Comparison of ENCODE assay signal across 17 cellular contexts in genomic region chr3:109773006-109773405, GRCh38.
DNase-seq lines count a peak whose midpoint lies in the region; ATAC-seq and TF ChIP-seq lines count a peak whose summit lies in the region.
"Had no signal": no experiment of that assay in that cellular context is flagged by ENCODE, and none has a peak within 500 bp of the region (broad histone marks: within the 10 kb centered on the region; RNA-seq: fewer than 3 reads in every experiment).

No MANE protein-coding gene starts in this region.

- H3K14ac ChIP-seq in IMR-90 (replicated peaks; ENCODE audit: low read depth, low read length) = 0 out of 2 replicates have a peak overlapping the region, but pooled peaks have one; percentile 44

- no peak overlapping the region for H3K27ac ChIP-seq in IMR-90 (ENCODE audit: insufficient read depth, low read length)
- no peak overlapping the region for H3K27ac ChIP-seq in SK-N-MC

- H3K23ac ChIP-seq in IMR-90 (ENCODE audit: low read depth, low read length) = no peak overlapping the region

- no peak overlapping the region; the same call in 1 of the 2 replicates for H3K56ac ChIP-seq in IMR-90 (ENCODE audit: extremely low read depth, insufficient read depth, low read length)

- H2AK9ac ChIP-seq in IMR-90 (replicated peaks; ENCODE audit: low read depth, low read length, poor library complexity) = no peak overlapping the region

- H2BK20ac ChIP-seq in IMR-90 (ENCODE audit: low read depth, low read length) = no peak overlapping the region

- intact Hi-C loops in IMR-90 (cut with micrococcal nuclease) = no loop called here

- no peak overlapping the region for H3K18ac ChIP-seq in IMR-90 (ENCODE audit: low read depth, low read length)

- no peak for TF ChIP-seq RAD21 in IMR-90 (IDR thresholded peaks at IDR 0.05; ENCODE audit: low read length)

- H4K5ac ChIP-seq in IMR-90 (ENCODE audit: low read depth, low read length) = no peak overlapping the region

- no peaks in the 10 kb centered on the region for H3K27me3 ChIP-seq in IMR-90 (ENCODE audit: control insufficient read depth, insufficient read depth, low read length)

- H3K4me2 ChIP-seq in IMR-90 (ENCODE audit: low read depth, low read length) = no peak overlapping the region

- CTCF ChIA-PET in IMR-90 (lab: Yijun Ruan, JAX) = interaction anchor here (0.6 kb wide), 1 partner anchor 1428 kb away, joined by 4 read pairs; no protein-coding TSS in a partner anchor

- no peak overlapping the region for H3K9ac ChIP-seq in IMR-90 (ENCODE audit: low read depth, low read length)
- no peak overlapping the region for H3K9ac ChIP-seq in SK-N-MC (ENCODE audit: insufficient read length)

- H4K91ac ChIP-seq in IMR-90 (ENCODE audit: insufficient read depth, low read depth, low read length) = no peak overlapping the region

- H3K4ac ChIP-seq in IMR-90 (ENCODE audit: low read depth, low read length) = no peak overlapping the region

- ATAC-seq in IMR-90 (ENCODE audit: low read depth) (0 out of 2 replicates have a peak, but pooled peaks have one; percentile 37), esophagus mucosa (no peak), GM21381 (IDR thresholded peaks at IDR 0.05; ENCODE audit: unreplicated experiment) (no peak)
- ATAC-seq: SK-N-SH treated with all-trans-retinoic acid at 6 μM for 48 hours had no signal

- no peaks in the 10 kb centered on the region for H3K79me1 ChIP-seq in IMR-90 (ENCODE audit: low read depth in 1 of 2, low read length in 2 of 2)

- no peaks in the 10 kb centered on the region for H4K20me1 ChIP-seq in IMR-90 (ENCODE audit: insufficient read depth, low read length)

- DNase-seq in IMR-90 = peak; percentile 5
- peak; percentile 85 for DNase-seq in NCI-H748 (lab: John Stamatoyannopoulos, UW; ENCODE audit: unreplicated experiment)
- no peak for DNase-seq in SK-N-MC (ENCODE audit: low read depth, low spot score)
- DNase-seq in myocyte (ENCODE audit: low read depth) = peak; percentile 28
- DNase-seq in stimulated activated CD4-positive, alpha-beta T cell treated with anti-CD3 and anti-CD28 coated beads, Interleukin-15, amount 100 ng/mL, for 24 hours = no peak
- no peak for DNase-seq in NOMO-1 treated with dmso at 0.1 percent for 144 hours (lab: John Stamatoyannopoulos, UW; ENCODE audit: unreplicated experiment)
- DNase-seq: DMS153, EL, H7, Kasumi-1, NCI-H1436 treated with DMSO at 0.1 percent for 48 hours, NCI-H2107, NCI-H446 treated with DMSO at 0.1 percent for 48 hours, Right ventricle myocardium superior had no signal

- H3K4me1 ChIP-seq in IMR-90 (ENCODE audit: control insufficient read depth, insufficient read depth, low read length) = no peaks in the 10 kb centered on the region

- dilution Hi-C loops in IMR-90 (cut with HindIII; ENCODE audit: low sequenced_read_pairs, unreplicated experiment) = no loop called here

- no peak overlapping the region for H2BK5ac ChIP-seq in IMR-90 (ENCODE audit: low read depth, low read length, poor library complexity, severe bottlenecking)

- no peak overlapping the region for H2AFZ ChIP-seq in IMR-90 (replicated peaks; ENCODE audit: low read length, poor library complexity)

- H2BK120ac ChIP-seq in IMR-90 (ENCODE audit: low read depth, low read length) = no peak overlapping the region

- no peaks in the 10 kb centered on the region for H3K9me1 ChIP-seq in IMR-90 (ENCODE audit: insufficient read depth, low read length)

- H3K36me3 ChIP-seq in IMR-90 (ENCODE audit: control insufficient read depth, insufficient read depth, low read length) (no peaks in the 10 kb centered on the region), SK-N-MC (ENCODE audit: insufficient read depth, low read length) (no peaks in the 10 kb centered on the region)

- H2AK5ac ChIP-seq in IMR-90 (ENCODE audit: low read depth, low read length) = no peak overlapping the region

- POLR2A ChIA-PET in IMR-90 (lab: Charles Lee; ENCODE audit: unreplicated experiment) = interaction anchor here (0.5 kb wide), 1 partner anchor 14 kb away, joined by 3 read pairs; no protein-coding TSS in a partner anchor

- H2BK15ac ChIP-seq in IMR-90 (ENCODE audit: low read depth, low read length) = no peak overlapping the region

- H3K9me3 ChIP-seq in IMR-90 (ENCODE audit: control insufficient read depth, insufficient read depth, low read length) (no peaks in the 10 kb centered on the region), SK-N-MC (ENCODE audit: low read depth, low read length) (no peaks in the 10 kb centered on the region)

- no CpG with 5 or more reads among the region's 1 CpG for WGBS in IMR-90 (ENCODE audit: extremely low coverage in 2 of 2, insufficient read length in 1 of 2), 2 experiments

- TF ChIP-seq POLR2A in IMR-90 (IDR thresholded peaks at IDR 0.05; ENCODE audit: low read depth, low read length) = no peak

- no peak for TF ChIP-seq CTCF in IMR-90 (conservative IDR thresholded peaks at IDR 0.05; ENCODE audit: low read depth, low read length)

- in situ Hi-C loops in IMR-90 (cut with MboI; ENCODE audit: low sequenced_read_pairs) = no loop called here

- H3K4me3 ChIP-seq in IMR-90 (ENCODE audit: insufficient read depth, low read depth, low read length) = no peak overlapping the region
- peak overlapping the region; percentile 12; the same call in 1 of the 2 replicates for H3K4me3 ChIP-seq in SK-N-MC

- H4K8ac ChIP-seq in IMR-90 (ENCODE audit: low read depth in 2 of 2, low read length in 2 of 2) = no peak overlapping the region

- no TSS peak for BruUV-seq in IMR-90 (replicated peaks; lab: Mats Ljungman, UMichigan)

TF ChIP-seq in IMR-90, 13 proteins besides CTCF, POLR2A, EP300 and RAD21:
- TF ChIP-seq SMC3 (IDR thresholded peaks at IDR 0.05; ENCODE audit: low read depth, low read length) (no peak), RCOR1 (IDR thresholded peaks at IDR 0.05; ENCODE audit: insufficient replicate concordance, low read length) (no peak), BHLHE40 (IDR thresholded peaks at IDR 0.05; ENCODE audit: low read depth, low read length) (no peak), FOS (IDR thresholded peaks at IDR 0.05; ENCODE audit: low read depth, low read length) (no peak), MAZ (IDR thresholded peaks at IDR 0.05; ENCODE audit: borderline replicate concordance, low read depth, low read length) (no peak), USF2 (IDR thresholded peaks at IDR 0.05; ENCODE audit: low read depth, low read length) (no peak), ELK1 (IDR thresholded peaks at IDR 0.05; ENCODE audit: borderline replicate concordance, low read depth, low read length) (no peak), CEBPB (IDR thresholded peaks at IDR 0.05; ENCODE audit: low read depth, low read length) (no peak), RFX5 (IDR thresholded peaks at IDR 0.05; ENCODE audit: low read depth, low read length) (no peak), MAFK (IDR thresholded peaks at IDR 0.05; ENCODE audit: low read depth, low read length) (no peak), CHD1 (IDR thresholded peaks at IDR 0.05; ENCODE audit: low read depth, low read length) (no peak), NFE2L2 (IDR thresholded peaks at IDR 0.05; ENCODE audit: low read depth, low read length) (no peak), MXI1 (IDR thresholded peaks at IDR 0.05; ENCODE audit: borderline replicate concordance, low read depth, low read length) (no peak)

Comparison
In these comparisons a context has a peak if more than half of its experiments do, and no peak if none do; other contexts are left out.
1. DNase-seq: peak in IMR-90 (single experiment), NCI-H748 (single experiment) and myocyte (single experiment); none in SK-N-MC (single experiment), stimulated activated CD4-positive, alpha-beta T cell treated with anti-CD3 and anti-CD28 coated beads, Interleukin-15, amount 100 ng/mL, for 24 hours (single experiment) and NOMO-1 treated with dmso at 0.1 percent for 144 hours (single experiment).